28 cellular contexts compared by ENCODE assay signal in genomic region chr6:89736887-89737286, GRCh38.
"Had no signal": no experiment of that assay in that cellular context is flagged by ENCODE, and none has a peak within 500 bp of the region (broad histone marks: within the 10 kb centered on the region; RNA-seq: fewer than 3 reads in every experiment).

No MANE protein-coding gene starts in this region.

- H3K4me3 Mint-ChIP-seq: activated B cell treated with CpG ODN at 0.5 μM for 24 hours; activated CD4-positive, alpha-beta memory T cell treated with anti-CD3 and anti-CD28 coated beads, Interleukin-2, amount 10 ng/mL, durations not matched to agents 7 days and 5 days; activated naive CD4-positive, alpha-beta T cell treated with anti-CD3 and anti-CD28 coated beads for 36 hours; activated naive CD8-positive, alpha-beta T cell; activated T-helper 17 cell treated with anti-CD3 and anti-CD28 coated beads, Interleukin-2, amount 50 U/mL, for 72 hours; brain; T-helper 17 cell had no signal

- ATAC-seq: activated T-helper 17 cell treated with anti-CD3 and anti-CD28 coated beads, Interleukin-2, amount 50 U/mL, for 72 hours; T-helper 17 cell had no signal

- DNase-seq: activated B cell treated with CpG ODN at 0.5 μM for 24 hours; activated CD4-positive, alpha-beta memory T cell treated with anti-CD3 and anti-CD28 coated beads, Interleukin-2, amount 10 ng/mL, durations not matched to agents 7 days and 5 days; activated CD4-positive, alpha-beta T cell treated with anti-CD3 and anti-CD28 coated beads for 1 hour; activated CD4-positive, alpha-beta T cell treated with anti-CD3 and anti-CD28 coated beads, Interleukin-2, amount 50 U/mL, for 1 hour; activated gamma-delta T cell; activated naive CD4-positive, alpha-beta T cell treated with anti-CD3 and anti-CD28 coated beads for 36 hours; activated T-cell treated with anti-CD3 and anti-CD28 coated beads for 4 hours; activated T-cell treated with anti-CD3 and anti-CD28 coated beads, Interleukin-2, amount 50 U/mL, for 48 hours; amygdala; cerebellar nuclear complex; MG63; NCI-H1092; NCI-H1417; NCI-H1694; NCI-H2029 treated with DMSO at 0.1 percent for 48 hours; NCI-H345; NCI-H510A; NCI-H526 treated with DMSO at 0.1 percent for 48 hours; NCI-H82; Peyer's patch; Right ventricle myocardium superior; SJCRH30; SK-N-SH; T-helper 17 cell; T-helper 9 cell had no signal

- H3K27me3 Mint-ChIP-seq: activated B cell treated with CpG ODN at 0.5 μM for 24 hours; activated CD4-positive, alpha-beta memory T cell treated with anti-CD3 and anti-CD28 coated beads, Interleukin-2, amount 10 ng/mL, durations not matched to agents 7 days and 5 days; activated naive CD8-positive, alpha-beta T cell; activated T-helper 17 cell treated with anti-CD3 and anti-CD28 coated beads, Interleukin-2, amount 50 U/mL, for 72 hours; brain; T-helper 17 cell had no signal

- H3K4me1 Mint-ChIP-seq: activated B cell treated with CpG ODN at 0.5 μM for 24 hours; activated CD4-positive, alpha-beta memory T cell treated with anti-CD3 and anti-CD28 coated beads, Interleukin-2, amount 10 ng/mL, durations not matched to agents 7 days and 5 days; brain had no signal

- H3K9me3 Mint-ChIP-seq: activated B cell treated with CpG ODN at 0.5 μM for 24 hours; activated CD4-positive, alpha-beta memory T cell treated with anti-CD3 and anti-CD28 coated beads, Interleukin-2, amount 10 ng/mL, durations not matched to agents 7 days and 5 days; activated naive CD4-positive, alpha-beta T cell treated with anti-CD3 and anti-CD28 coated beads for 36 hours; activated T-helper 17 cell treated with anti-CD3 and anti-CD28 coated beads, Interleukin-2, amount 50 U/mL, for 72 hours had no signal

- H3K27ac Mint-ChIP-seq: activated B cell treated with CpG ODN at 0.5 μM for 24 hours; activated CD4-positive, alpha-beta memory T cell treated with anti-CD3 and anti-CD28 coated beads, Interleukin-2, amount 10 ng/mL, durations not matched to agents 7 days and 5 days; activated naive CD4-positive, alpha-beta T cell treated with anti-CD3 and anti-CD28 coated beads for 36 hours; activated naive CD8-positive, alpha-beta T cell; activated T-helper 17 cell treated with anti-CD3 and anti-CD28 coated beads, Interleukin-2, amount 50 U/mL, for 72 hours; brain; T-helper 17 cell had no signal
